Comparison of ENCODE assay signal across 29 cellular contexts in genomic region chr13:88526186-88526852, GRCh38.
DNase-seq lines count a peak whose midpoint lies in the region; ATAC-seq and TF ChIP-seq lines count a peak whose summit lies in the region.
"Had no signal": no experiment of that assay in that cellular context is flagged by ENCODE, and none has a peak within 500 bp of the region (broad histone marks: within the 10 kb centered on the region; RNA-seq: fewer than 3 reads in every experiment).

No MANE protein-coding gene starts in this region.

- no peak overlapping the region for H2BK120ac ChIP-seq in mesendoderm (ENCODE audit: low read depth, low read length)

- no peaks in the 10 kb centered on the region for H3K79me2 ChIP-seq in mesendoderm (ENCODE audit: control insufficient read depth, insufficient read depth, low read length)
- H3K79me2 ChIP-seq: parathyroid adenoma had no signal

- POLR2A ChIA-PET in WTC11 (lab: Charles Lee) (no interaction called here), A673 (lab: Charles Lee; ENCODE audit: low non-redundant PET) (no interaction called here), GM10248 (lab: Yijun Ruan, JAX) (no interaction called here)

- H3K27ac ChIP-seq in mesendoderm (ENCODE audit: low read depth, low read length) (no peak overlapping the region), A673 (ENCODE audit: low read depth, low read length, poor library complexity, severe bottlenecking) (no peak overlapping the region)
- H3K27ac ChIP-seq: gastrocnemius medialis, parathyroid adenoma, PC-9, right atrium auricular region, spleen, tibial nerve, WERI-Rb-1 had no signal

- H3K4me3 ChIP-seq in mesendoderm (ENCODE audit: low read length) (no peak overlapping the region), A673 (ENCODE audit: low read depth, low read length, poor library complexity, severe bottlenecking) (no peak overlapping the region)
- H3K4me3 ChIP-seq: gastrocnemius medialis, PC-9, right atrium auricular region, spleen, tibial nerve had no signal

- H2BK5ac ChIP-seq in mesendoderm (ENCODE audit: low read length): no peak overlapping the region

- no peak overlapping the region for H3K23ac ChIP-seq in mesendoderm (ENCODE audit: low read length)

- H3K9me3 ChIP-seq in A673 (ENCODE audit: low read depth, low read length, poor library complexity, severe bottlenecking): no peaks in the 10 kb centered on the region
- H3K9me3 ChIP-seq: gastrocnemius medialis, right atrium auricular region, tibial nerve had no signal

- no peak overlapping the region for H3K18ac ChIP-seq in mesendoderm (ENCODE audit: low read length)

- H3K9ac ChIP-seq in mesendoderm (ENCODE audit: low read length): no peak overlapping the region
- H3K9ac ChIP-seq: parathyroid adenoma had no signal

- peaks cover 40% of the 10 kb centered on the region for H3K36me3 Mint-ChIP-seq in WTC11
- H3K36me3 Mint-ChIP-seq: natural killer cell treated with Interleukin-12 subunit alpha and Interleukin-12 subunit beta and Interleukin-15 and Interleukin-18, amount 100 ng/mL, for 72 hours had no signal

- no peak overlapping the region for H4K5ac ChIP-seq in mesendoderm (ENCODE audit: low read length)

- DNase-seq in ELF-1 (ENCODE audit: low read depth, low spot score): peak; percentile 30
- DNase-seq in HT1080 (ENCODE audit: low read depth): peak; percentile 25
- peak; percentile 15 for DNase-seq in WTC11 (ENCODE audit: low spot score)
- peak; percentile 14 for DNase-seq in mesendoderm
- DNase-seq in A673 (ENCODE audit: low spot score): no peak
- no peak for DNase-seq in NCI-H510A treated with DMSO at 0.1 percent for 48 hours (lab: John Stamatoyannopoulos, UW)
- no peak for DNase-seq in activated CD8-positive, alpha-beta memory T cell treated with anti-CD3 and anti-CD28 coated beads, Interleukin-2, amount 50 U/mL, for 4 hours
- DNase-seq in GM10248 (ENCODE audit: extremely low spot score): no peak
- DNase-seq: activated CD4-positive, alpha-beta T cell treated with anti-CD3 and anti-CD28 coated beads, Interleukin-2, amount 10 ng/mL, durations not matched to agents 7 days and 5 days; activated T-cell treated with anti-CD3 and anti-CD28 coated beads, Interleukin-2, amount 50 U/mL, for 48 hours; CD8-positive, alpha-beta memory T cell; dermis blood vessel endothelial cell; gastrocnemius medialis; hypothalamus; kidney; NCI-H1436 treated with DMSO at 0.1 percent for 48 hours; NK-92 treated with Interleukin-12 subunit alpha and Interleukin-12 subunit beta, amount 100 ng/mL, for 24 hours; PC-9; SHP77; spleen; SW 1271; T-helper 9 cell; WERI-Rb-1 had no signal

- H3K79me1 ChIP-seq in mesendoderm (ENCODE audit: low read length): no peaks in the 10 kb centered on the region

- H3K4me1 Mint-ChIP-seq in WTC11: peaks cover 20% of the 10 kb centered on the region
- H3K4me1 Mint-ChIP-seq: activated CD4-positive, alpha-beta T cell treated with anti-CD3 and anti-CD28 coated beads, Interleukin-2, amount 10 ng/mL, durations not matched to agents 7 days and 5 days; B cell; CD8-positive, alpha-beta memory T cell; central memory CD8-positive, alpha-beta T cell had no signal

- no TSS peak for BruUV-seq in A673 (replicated peaks; lab: Mats Ljungman, UMichigan)

- intact Hi-C loops in A673 (cut with micrococcal nuclease; ENCODE audit: unreplicated experiment): no loop called here

- H3K56ac ChIP-seq in mesendoderm (ENCODE audit: low read length): no peak overlapping the region

- no peak overlapping the region for H2AK5ac ChIP-seq in mesendoderm (ENCODE audit: low read length)

- peak; percentile 82 for ATAC-seq in WTC11
- ATAC-seq: gastrocnemius medialis; natural killer cell treated with Interleukin-12 subunit alpha and Interleukin-12 subunit beta and Interleukin-15 and Interleukin-18, amount 100 ng/mL, for 72 hours had no signal

- no peak overlapping the region for H3K4me3 Mint-ChIP-seq in WTC11
- H3K4me3 Mint-ChIP-seq: activated CD4-positive, alpha-beta T cell treated with anti-CD3 and anti-CD28 coated beads, Interleukin-2, amount 10 ng/mL, durations not matched to agents 7 days and 5 days; B cell; CD8-positive, alpha-beta memory T cell; central memory CD8-positive, alpha-beta T cell; natural killer cell treated with Interleukin-12 subunit alpha and Interleukin-12 subunit beta and Interleukin-15 and Interleukin-18, amount 100 ng/mL, for 72 hours had no signal

- TF ChIP-seq CTCF in WTC11 (IDR thresholded peaks at IDR 0.05): no peak
- TF ChIP-seq CTCF in A673 (conservative IDR thresholded peaks at IDR 0.05; ENCODE audit: low read depth, low read length): no peak
- TF ChIP-seq CTCF in GM10248 (IDR thresholded peaks at IDR 0.05; ENCODE audit: control extremely low read depth, extremely low read depth, low read depth, missing control alignments): no peak

- H3K4ac ChIP-seq in mesendoderm (ENCODE audit: low read depth, low read length): no peak overlapping the region

- H3K27me3 ChIP-seq in mesendoderm (ENCODE audit: insufficient read depth, low read length, poor library complexity): no peaks in the 10 kb centered on the region
- H3K27me3 ChIP-seq in A673 (replicated peaks; ENCODE audit: insufficient read depth, low read depth, low read length, poor library complexity): no peaks in the 10 kb centered on the region
- H3K27me3 ChIP-seq: gastrocnemius medialis, right atrium auricular region, spleen, tibial nerve had no signal

- no peaks in the 10 kb centered on the region for H3K4me1 ChIP-seq in mesendoderm (ENCODE audit: control insufficient read depth, low read depth, low read length)
- no peaks in the 10 kb centered on the region for H3K4me1 ChIP-seq in A673 (ENCODE audit: insufficient read depth, low read length, poor library complexity, severe bottlenecking)
- H3K4me1 ChIP-seq: gastrocnemius medialis, parathyroid adenoma, right atrium auricular region, spleen, tibial nerve had no signal

- H3K4me2 ChIP-seq in mesendoderm (ENCODE audit: low read length): no peak overlapping the region
- H3K4me2 ChIP-seq: PC-9 had no signal

- CTCF ChIA-PET in WTC11 (lab: Charles Lee) (no interaction called here), A673 (lab: Charles Lee) (no interaction called here), GM10248 (lab: Yijun Ruan, JAX) (no interaction called here)

- H3K36me3 ChIP-seq in mesendoderm (ENCODE audit: control insufficient read depth, insufficient read depth, low read length): no peaks in the 10 kb centered on the region
- H3K36me3 ChIP-seq in A673 (ENCODE audit: insufficient read depth, low read length, poor library complexity, severe bottlenecking): no peaks in the 10 kb centered on the region
- H3K36me3 ChIP-seq: gastrocnemius medialis, right atrium auricular region, spleen, tibial nerve, WERI-Rb-1 had no signal

- H3K27ac Mint-ChIP-seq in WTC11: peak overlapping the region; percentile 97
- H3K27ac Mint-ChIP-seq: activated CD4-positive, alpha-beta T cell treated with anti-CD3 and anti-CD28 coated beads, Interleukin-2, amount 10 ng/mL, durations not matched to agents 7 days and 5 days; B cell; CD8-positive, alpha-beta memory T cell; natural killer cell treated with Interleukin-12 subunit alpha and Interleukin-12 subunit beta and Interleukin-15 and Interleukin-18, amount 100 ng/mL, for 72 hours had no signal

- peaks cover 44% of the 10 kb centered on the region for H3K9me3 Mint-ChIP-seq in WTC11

- no CpG with 5 or more reads among the region's 6 CpGs for WGBS in mesendoderm (ENCODE audit: extremely low coverage, insufficient coverage, low lambda C conversion rate)

- H3K27me3 Mint-ChIP-seq in WTC11 (ENCODE audit: low read depth): no peaks in the 10 kb centered on the region; the same call in 1 of the 2 replicates
- H3K27me3 Mint-ChIP-seq: activated CD4-positive, alpha-beta T cell treated with anti-CD3 and anti-CD28 coated beads, Interleukin-2, amount 10 ng/mL, durations not matched to agents 7 days and 5 days; B cell; CD8-positive, alpha-beta memory T cell; central memory CD8-positive, alpha-beta T cell; natural killer cell treated with Interleukin-12 subunit alpha and Interleukin-12 subunit beta and Interleukin-15 and Interleukin-18, amount 100 ng/mL, for 72 hours had no signal

- no peak overlapping the region for H2BK15ac ChIP-seq in mesendoderm (replicated peaks; ENCODE audit: low read depth)

- H4K8ac ChIP-seq in mesendoderm (ENCODE audit: low read depth, low read length): no peak overlapping the region

TF ChIP-seq in WTC11, 78 proteins besides CTCF, POLR2A, EP300 and RAD21:
- TF ChIP-seq ZNF512 (CRISPR knock-in tag; IDR thresholded peaks at IDR 0.05; ENCODE audit: borderline replicate concordance) (no peak), ZNF232 (CRISPR knock-in tag; IDR thresholded peaks at IDR 0.05) (peak; percentile 95), ATF3 (CRISPR knock-in tag; conservative IDR thresholded peaks at IDR 0.05) (no peak)

Comparison
In these comparisons a context has a peak if more than half of its experiments do, and no peak if none do; other contexts are left out.
1. DNase-seq: peak in ELF-1 (single experiment), HT1080 (single experiment), WTC11 (single experiment) and mesendoderm (single experiment); none in A673 (single experiment), NCI-H510A treated with DMSO at 0.1 percent for 48 hours (single experiment), activated CD8-positive, alpha-beta memory T cell treated with anti-CD3 and anti-CD28 coated beads, Interleukin-2, amount 50 U/mL, for 4 hours (single experiment) and GM10248 (single experiment).